ENCODE assay signal across 23 cellular contexts in the genomic region with DNA sequence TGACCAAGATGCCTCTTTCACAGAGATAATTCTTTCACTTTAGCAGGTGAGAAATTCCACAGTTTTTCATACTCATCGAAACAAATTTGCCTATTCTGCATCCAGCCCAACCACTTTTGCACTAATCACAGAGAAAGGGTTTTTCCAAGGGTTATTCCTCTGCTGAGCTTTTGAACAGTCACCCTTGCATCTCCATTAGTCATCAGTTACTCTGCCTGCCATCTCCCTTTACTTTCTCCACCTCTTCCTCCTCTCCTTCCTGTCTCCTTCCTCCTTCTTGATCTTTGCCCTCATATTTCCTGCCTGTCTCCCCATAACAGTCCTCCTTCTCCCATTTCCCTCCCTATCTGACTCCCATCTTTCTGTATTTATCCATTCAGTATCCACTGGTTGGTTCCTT. TPM values are rescaled to one million over a fixed set of nuclear protein-coding genes. Genes with fewer than 3 reads are reported as not detected.
A peak's percentile ranks its signal among the peaks of the same experiment; 100 is the strongest.
DNase-seq lines count a peak whose midpoint lies in the region; ATAC-seq, FAIRE-seq and TF ChIP-seq lines count a peak whose summit lies in the region.
"Had no signal": no experiment of that assay in that cellular context is flagged by ENCODE, and none has a peak within 500 bp of the region (broad histone marks: within the 10 kb centered on the region; RNA-seq: fewer than 3 reads in every experiment).

No MANE protein-coding gene starts in this region.

- H3K4me1 ChIP-seq in foreskin keratinocyte (peaks cover 3% of the 10 kb centered on the region), heart left ventricle (no peaks in the 10 kb centered on the region)
- H3K4me1 ChIP-seq: gastrocnemius medialis, thyroid gland had no signal

- peak; percentile 28 for DNase-seq in Daoy (ENCODE audit: low read depth)
- DNase-seq in RKO (ENCODE audit: low spot score): peak; percentile 18
- peak; percentile 51 to 74 for DNase-seq in foreskin keratinocyte
- no peak for DNase-seq in GM12892 (ENCODE audit: insufficient read length)
- no peak for DNase-seq in NCI-H1105 treated with DMSO at 0.1 percent for 48 hours (lab: John Stamatoyannopoulos, UW)
- no peak for DNase-seq in heart left ventricle
- no peak for DNase-seq in NCI-H345 treated with DMSO at 0.1 percent for 48 hours (lab: John Stamatoyannopoulos, UW; ENCODE audit: unreplicated experiment)
- DNase-seq: activated CD4-positive, alpha-beta T cell treated with anti-CD3 and anti-CD28 coated beads, Interleukin-2, amount 50 U/mL, for 1 hour; effector memory CD4-positive, alpha-beta T cell; gastrocnemius medialis; MG63; naive thymus-derived CD4-positive, alpha-beta T cell; NCI-H187; NCI-H524; thyroid gland had no signal

- no peaks in the 10 kb centered on the region for H3K27me3 ChIP-seq in foreskin keratinocyte
- no peaks in the 10 kb centered on the region for H3K27me3 ChIP-seq in heart left ventricle
- H3K27me3 ChIP-seq: cardiac muscle cell, gastrocnemius medialis, MG63, thyroid gland had no signal

- H3K27ac ChIP-seq in foreskin keratinocyte (peak overlapping the region; percentile 58), heart left ventricle (no peak overlapping the region)
- H3K27ac ChIP-seq: cardiac muscle cell, gastrocnemius medialis, thyroid gland had no signal

- ATAC-seq in HG02623 (IDR thresholded peaks at IDR 0.05; ENCODE audit: unreplicated experiment): peak; percentile 61
- peak; percentile 99 for ATAC-seq in foreskin keratinocyte
- no peak for ATAC-seq in heart left ventricle
- ATAC-seq: gastrocnemius medialis; naive thymus-derived CD4-positive, alpha-beta T cell had no signal

- no peak for FAIRE-seq in GM12892 (lab: Jason Lieb, UNC)
- FAIRE-seq: D721Med, GM18507, GM19239 had no signal

- no peaks in the 10 kb centered on the region for H3K36me3 ChIP-seq in heart left ventricle
- H3K36me3 ChIP-seq: cardiac muscle cell, gastrocnemius medialis, MG63, thyroid gland had no signal

- no peak for TF ChIP-seq CTCF in foreskin keratinocyte (conservative IDR thresholded peaks at IDR 0.05)
- no peak for TF ChIP-seq CTCF in heart left ventricle (IDR thresholded peaks at IDR 0.05)

- intact Hi-C loops in heart left ventricle (cut with DNase I): no loop called here

- H3K4me3 ChIP-seq in heart left ventricle: no peak overlapping the region
- H3K4me3 ChIP-seq: cardiac muscle cell, gastrocnemius medialis, MG63, smooth muscle cell, thyroid gland had no signal

- H3K9me3 ChIP-seq in heart left ventricle: no peaks in the 10 kb centered on the region
- H3K9me3 ChIP-seq: gastrocnemius medialis, thyroid gland had no signal

- TF ChIP-seq POLR2A in GM12892 (IDR thresholded peaks at IDR 0.05; ENCODE audit: low read depth, low read length) (no peak), heart left ventricle (IDR thresholded peaks at IDR 0.05) (no peak)

- whole genome bisulfite sequencing in heart left ventricle, 4 donors: 80 to 90% (median 82%) methylated on average over 1 of the region's 1 CpG

RNA-seq across cellular contexts. Expression of a gene that starts 43.9 kb away (rescaled TPM):
- 103 and 104 TPM in 2 replicates for total RNA-seq in Daoy (2014; rRNA removed; shearing (Covaris generic))
- total RNA-seq in foreskin keratinocyte (126 and 141 TPM in 2 replicates), heart left ventricle (100 to 1,000 TPM; 153 to 279 (median 209) TPM)
- polyA plus RNA-seq in foreskin keratinocyte (95.9 and 117 TPM in 2 replicates), heart left ventricle (100 to 1,000 TPM; 168 to 246 TPM)
- 100 TPM for polyA plus RNA-seq in GM12892 (2012; ENCODE audit: missing spikeins)

RNA-seq across cellular contexts. Expression of a gene that starts 56.5 kb away (rescaled TPM):
- total RNA-seq in Daoy (2014; rRNA removed; shearing (Covaris generic)): 0.17 and 17.1 TPM in 2 replicates
- total RNA-seq in foreskin keratinocyte (0.07 and 0.27 TPM in 2 replicates), heart left ventricle (1 to 10 TPM in 2 of 9 donors, under 1 TPM in 4, not detected in 3; 0.07 to 3.9 (median 0.18) TPM)
- polyA plus RNA-seq in foreskin keratinocyte (0.09 and 0.26 TPM in 2 replicates), heart left ventricle (under 1 TPM; 0.11 to 0.15 TPM)
- 2.7 TPM for polyA plus RNA-seq in GM12892 (2012; ENCODE audit: missing spikeins)
- total RNA-seq: cardiac muscle cell, lung microvascular endothelial cell, progenitor cell of endocrine pancreas had no signal
- polyA plus RNA-seq: cardiac muscle cell; naive thymus-derived CD4-positive, alpha-beta T cell had no signal

Comparison
In these comparisons a context has a peak if more than half of its experiments do, and no peak if none do; other contexts are left out.
1. DNase-seq: peak in Daoy (single experiment), RKO (single experiment) and foreskin keratinocyte (2 of 2); none in GM12892 (single experiment), NCI-H1105 treated with DMSO at 0.1 percent for 48 hours (single experiment), heart left ventricle (0 of 5) and NCI-H345 treated with DMSO at 0.1 percent for 48 hours (single experiment).
2. ATAC-seq: peak in HG02623 (single experiment) and foreskin keratinocyte (single experiment); none in heart left ventricle (0 of 4).